ENCODE assay signal across 8 cellular contexts in genomic region chr18:46916551-46917107, GRCh38. TPM values are rescaled to one million over a fixed set of nuclear protein-coding genes. Genes with fewer than 3 reads are reported as not detected.
DNase-seq lines count a peak whose midpoint lies in the region; ATAC-seq, FAIRE-seq and TF ChIP-seq lines count a peak whose summit lies in the region.

No MANE protein-coding gene starts in this region.

- no peaks in the 10 kb centered on the region for H3K9me3 Mint-ChIP-seq in MCF 10A (ENCODE audit: unreplicated experiment)

- no peak for FAIRE-seq in kidney (lab: Jason Lieb, UNC)

- POLR2A ChIA-PET in MCF 10A (lab: Yijun Ruan, JAX), result interaction anchor here (1.0 to 1.4 kb wide), 2 partner anchors 21 to 46 kb away, joined by 3 to 4 read pairs; no protein-coding TSS in a partner anchor

- intact Hi-C loops in MCF 10A (cut with micrococcal nuclease) (no loop called here), kidney (cut with DNase I) (no loop called here)

- TF ChIP-seq CTCF in 22Rv1 (IDR thresholded peaks at IDR 0.05) (no peak), MCF 10A (IDR thresholded peaks at IDR 0.05; ENCODE audit: unreplicated experiment) (no peak), kidney (IDR thresholded peaks at IDR 0.05; ENCODE audit: borderline replicate concordance, extremely low read depth, insufficient read depth) (no peak)

- peak overlapping the region; percentile 85 for H3K4me3 Mint-ChIP-seq in MCF 10A (ENCODE audit: unreplicated experiment)

- H3K36me3 ChIP-seq in kidney (ENCODE audit: control insufficient read depth in 1 of 2, insufficient read depth in 2 of 2, low read length in 2 of 2), result no peaks in the 10 kb centered on the region

- DNase-seq in G401 (ENCODE audit: low spot score) (peak; percentile 66), RPMI7951 (ENCODE audit: low read depth) (peak; percentile 37), MCF 10A (ENCODE audit: unreplicated experiment) (peak; percentile 38), kidney (no peak)
- DNase-seq in stimulated activated CD8-positive, alpha-beta memory T cell treated with anti-CD3 and anti-CD28 coated beads, Interleukin-12 subunit alpha, Interleukin-12 subunit beta, amount 100 ng/mL, for 1 hour (ENCODE audit: low read depth), result peak; percentile 17

- H3K9ac ChIP-seq in kidney (ENCODE audit: low read length in 2 of 2), result peak overlapping the region; percentile 54 to 85

- H3K4me1 ChIP-seq in kidney (ENCODE audit: control insufficient read depth in 1 of 2, insufficient read depth in 1 of 2, low read depth in 1 of 2, low read length in 2 of 2), result peaks cover 4 to 9% of the 10 kb centered on the region in 2 donors

- H3K36me3 Mint-ChIP-seq in MCF 10A (ENCODE audit: insufficient read depth, unreplicated experiment), result peaks cover 5% of the 10 kb centered on the region

- H3K4me1 Mint-ChIP-seq in MCF 10A (ENCODE audit: insufficient read depth, unreplicated experiment), result peaks cover 23% of the 10 kb centered on the region

- CTCF ChIA-PET in MCF 10A (lab: Yijun Ruan, JAX), result no interaction called here

- H3K27ac ChIP-seq in 22Rv1 (peak overlapping the region; percentile 73), kidney (ENCODE audit: low read depth in 2 of 2, low read length in 2 of 2) (peak overlapping the region; percentile 57 to 83)

- in situ Hi-C loops in G401 (cut with HindIII; ENCODE audit: low sequenced_read_pairs), result no loop called here

- BruUV-seq in MCF 10A (replicated peaks; lab: Mats Ljungman, UMichigan), result no TSS peak

- no peaks in the 10 kb centered on the region for H3K9me3 ChIP-seq in kidney (ENCODE audit: control insufficient read depth in 1 of 2, low read length in 2 of 2)

- peak overlapping the region; percentile 99 for H3K4me3 ChIP-seq in kidney (ENCODE audit: low read length in 2 of 2)

- peak overlapping the region; percentile 75 for H3K27ac Mint-ChIP-seq in MCF 10A (ENCODE audit: low read depth, unreplicated experiment)

- no peaks in the 10 kb centered on the region for H3K27me3 Mint-ChIP-seq in MCF 10A (ENCODE audit: insufficient read depth, unreplicated experiment)

- ATAC-seq in HG03095 (IDR thresholded peaks at IDR 0.05; ENCODE audit: unreplicated experiment), result peak; percentile 41
- ATAC-seq in HG02973 (IDR thresholded peaks at IDR 0.05; ENCODE audit: unreplicated experiment), result no peak

RNA-seq across cellular contexts. Expression of gene PIAS2, which starts 0.7 kb away (rescaled TPM):
- total RNA-seq in G401 (2014; rRNA removed; shearing (Covaris generic)), result 26.4 and 35.2 TPM in 2 replicates
- 17.2 and 23.8 TPM in 2 replicates for total RNA-seq in RPMI7951 (2014; rRNA removed; shearing (Covaris generic))
- 22.8 and 28.2 TPM in 2 replicates for total RNA-seq in MCF 10A (2022)
- total RNA-seq in kidney, result 41.2 TPM
- 9.9 TPM for polyA plus RNA-seq in kidney (ENCODE audit: insufficient read depth, low read depth, low replicate concordance)

RNA-seq across cellular contexts. Expression of gene KATNAL2, which starts 0.8 kb away (rescaled TPM):
- 7.0 and 15.0 TPM in 2 replicates for total RNA-seq in G401 (2014; rRNA removed; shearing (Covaris generic))
- total RNA-seq in RPMI7951 (2014; rRNA removed; shearing (Covaris generic)), result 4.3 and 5.8 TPM in 2 replicates
- 2.1 and 3.5 TPM in 2 replicates for total RNA-seq in MCF 10A (2022)
- 6.9 TPM for total RNA-seq in kidney
- 13.4 TPM for polyA plus RNA-seq in kidney (ENCODE audit: insufficient read depth, low read depth, low replicate concordance)
